Comparison of ENCODE assay signal across 14 cellular contexts in genomic region chr20:62378215-62378614, GRCh38. TPM values are rescaled to one million over a fixed set of nuclear protein-coding genes. Genes with fewer than 3 reads are reported as not detected.
DNase-seq lines count a peak whose midpoint lies in the region; ATAC-seq and TF ChIP-seq lines count a peak whose summit lies in the region.
"Had no signal": no experiment of that assay in that cellular context is flagged by ENCODE, and none has a peak within 500 bp of the region (broad histone marks: within the 10 kb centered on the region; RNA-seq: fewer than 3 reads in every experiment).

No MANE protein-coding gene starts in this region.

- H3K36me3 ChIP-seq in cardiac muscle cell (no peaks in the 10 kb centered on the region), breast epithelium (no peaks in the 10 kb centered on the region), mesenchymal stem cell (ENCODE audit: control insufficient read depth in 1 of 2, insufficient read depth in 2 of 2, low read depth in 1 of 2, low read length in 2 of 2) (peaks cover 9 to 22% of the 10 kb centered on the region in 2 experiments), upper lobe of right lung (no peaks in the 10 kb centered on the region), testis (ENCODE audit: low read depth, missing control alignments) (no peaks in the 10 kb centered on the region)
- H3K36me3 ChIP-seq: thoracic aorta had no signal

- H3K14ac ChIP-seq in mesenchymal stem cell (ENCODE audit: low read length in 2 of 2), result no peak overlapping the region

- H3K9ac ChIP-seq in mesenchymal stem cell (ENCODE audit: low read length), result no peak overlapping the region

- TF ChIP-seq CTCF in cardiac muscle cell (IDR thresholded peaks at IDR 0.05; ENCODE audit: low read depth, low read length) (no peak), breast epithelium (IDR thresholded peaks at IDR 0.05) (no peak), upper lobe of right lung (IDR thresholded peaks at IDR 0.05) (no peak), testis (IDR thresholded peaks at IDR 0.05) (no peak)

- H3K27me3 ChIP-seq in cardiac muscle cell (no peaks in the 10 kb centered on the region), breast epithelium (no peaks in the 10 kb centered on the region), mesenchymal stem cell (ENCODE audit: control insufficient read depth in 1 of 2, insufficient read depth in 1 of 2, low read length in 2 of 2) (no peaks in the 10 kb centered on the region), upper lobe of right lung (no peaks in the 10 kb centered on the region), testis (no peaks in the 10 kb centered on the region)

- H2AFZ ChIP-seq in mesenchymal stem cell (ENCODE audit: low read depth, low read length), result no peak overlapping the region

- peak overlapping the region; percentile 70 for H4K91ac ChIP-seq in mesenchymal stem cell (ENCODE audit: low read length)

- DNase-seq in cardiac muscle cell (ENCODE audit: low read depth in 1 of 2, low spot score in 1 of 2) (no peak), cardiac septum (ENCODE audit: low spot score) (no peak), breast epithelium (ENCODE audit: low spot score in 2 of 2) (peak in 1 of 2 donors; percentile 72), mesenchymal stem cell (no peak), upper lobe of right lung (no peak), testis (no peak), 8988T (no peak)
- DNase-seq in stimulated activated CD4-positive, alpha-beta T cell treated with anti-CD3 and anti-CD28 coated beads, Interleukin-4, amount 100 ng/mL, for 1 hour, result no peak
- DNase-seq: ACHN; effector memory CD4-positive, alpha-beta T cell; KG1; kidney had no signal

- no peak for TF ChIP-seq POLR2A in breast epithelium (IDR thresholded peaks at IDR 0.05)
- TF ChIP-seq POLR2A in testis (IDR thresholded peaks at IDR 0.05), result no peak

- WGBS in mesenchymal stem cell, result 84% methylated on average over 22 of the region's 22 CpGs
- 76% methylated on average over 22 of the region's 22 CpGs; no CpG with 5 or more reads in 1 of the 2 donors for WGBS in testis, 2 donors

- ATAC-seq in upper lobe of right lung, result no peak

- H2AK5ac ChIP-seq in mesenchymal stem cell (ENCODE audit: low read length, severe bottlenecking), result peak overlapping the region; percentile 95

- H3K18ac ChIP-seq in mesenchymal stem cell (ENCODE audit: low read depth in 1 of 2, low read length in 2 of 2), result peak overlapping the region in 1 of 2 experiments; percentile 46

- H2BK120ac ChIP-seq in mesenchymal stem cell (ENCODE audit: low read depth, low read length), result no peak overlapping the region

- H2BK5ac ChIP-seq in mesenchymal stem cell (ENCODE audit: low read depth, low read length, poor library complexity, severe bottlenecking), result peak overlapping the region; percentile 74

- no peak overlapping the region for H2BK15ac ChIP-seq in mesenchymal stem cell (ENCODE audit: low read depth, poor library complexity, severe bottlenecking)

- H3K4me2 ChIP-seq in mesenchymal stem cell (ENCODE audit: low read length, poor library complexity, severe bottlenecking), result no peak overlapping the region

- H3K79me1 ChIP-seq in mesenchymal stem cell (replicated peaks; ENCODE audit: low read length, poor library complexity, severe bottlenecking), result peaks cover 14% of the 10 kb centered on the region

- H3K27ac ChIP-seq in cardiac muscle cell, result peak overlapping the region; percentile 97
- peak overlapping the region; percentile 65 to 84 for H3K27ac ChIP-seq in breast epithelium
- peak overlapping the region; percentile 97 for H3K27ac ChIP-seq in mesenchymal stem cell (ENCODE audit: low read length, poor library complexity, severe bottlenecking)
- peak overlapping the region; percentile 39 for H3K27ac ChIP-seq in upper lobe of right lung
- no peak overlapping the region for H3K27ac ChIP-seq in testis
- H3K27ac ChIP-seq: VCaP had no signal

- no peak overlapping the region for H4K8ac ChIP-seq in mesenchymal stem cell (ENCODE audit: low read length)

- peaks cover 17% of the 10 kb centered on the region for H3K4me1 ChIP-seq in cardiac muscle cell (ENCODE audit: low read depth)
- H3K4me1 ChIP-seq in breast epithelium, result peaks cover 0 to 11% of the 10 kb centered on the region in 2 donors
- H3K4me1 ChIP-seq in mesenchymal stem cell (ENCODE audit: control insufficient read depth, insufficient read depth, low read depth, low read length), result peaks cover 67% of the 10 kb centered on the region
- peaks cover 51% of the 10 kb centered on the region for H3K4me1 ChIP-seq in upper lobe of right lung
- peaks cover 69% of the 10 kb centered on the region for H3K4me1 ChIP-seq in testis

- intact Hi-C loops in cardiac septum (cut with DNase I), result no loop called here
- intact Hi-C loops in breast epithelium (cut with DNase I; ENCODE audit: low total_unique reads), result loop anchor here (5.0 kb wide), 1 partner anchor 66 kb away; no protein-coding TSS in a partner anchor
- intact Hi-C loops in upper lobe of right lung (cut with DNase I), result loop anchor here (5.0 kb wide), 1 partner anchor 76 kb away; the partner anchor contains the start of gene ADRM1
- intact Hi-C loops in testis (cut with DNase I; ENCODE audit: low total_unique reads), result no loop called here

- H3K9me3 ChIP-seq in cardiac muscle cell (ENCODE audit: low read depth) (no peaks in the 10 kb centered on the region), breast epithelium (no peaks in the 10 kb centered on the region), mesenchymal stem cell (ENCODE audit: control insufficient read depth, low read length) (no peaks in the 10 kb centered on the region), upper lobe of right lung (no peaks in the 10 kb centered on the region), testis (no peaks in the 10 kb centered on the region)
- H3K9me3 ChIP-seq: thoracic aorta had no signal

- H3K4me3 ChIP-seq in cardiac muscle cell, result no peak overlapping the region
- peak overlapping the region in 1 of 3 donors; percentile 33 for H3K4me3 ChIP-seq in breast epithelium
- H3K4me3 ChIP-seq in mesenchymal stem cell (ENCODE audit: insufficient read depth in 1 of 2, low read depth in 1 of 2, low read length in 2 of 2), result no peak overlapping the region
- H3K4me3 ChIP-seq in upper lobe of right lung, result no peak overlapping the region
- H3K4me3 ChIP-seq in testis, result no peak overlapping the region
- H3K4me3 ChIP-seq: thoracic aorta had no signal

- H3K4ac ChIP-seq in mesenchymal stem cell (ENCODE audit: low read depth in 1 of 2, low read length in 2 of 2), result peak overlapping the region in 1 of 2 experiments; percentile 5

- peak overlapping the region; percentile 18 to 80 for H2BK12ac ChIP-seq in mesenchymal stem cell (ENCODE audit: low read length in 2 of 2)

- H3K23ac ChIP-seq in mesenchymal stem cell (ENCODE audit: low read length in 2 of 2), result no peak overlapping the region

RNA-seq across cellular contexts. Expression of gene RPS21, which starts 8.7 kb away (rescaled TPM):
- total RNA-seq in cardiac muscle cell, result 839 and 997 TPM in 2 replicates
- polyA plus RNA-seq in cardiac muscle cell, result 374 and 378 TPM in 2 replicates
- 466 TPM for total RNA-seq in cardiac septum
- total RNA-seq in breast epithelium, result 1,000 to 10,000 TPM; 1,723 to 3,116 (median 2,974) TPM
- 2,383 TPM for polyA plus RNA-seq in mesenchymal stem cell (2013, experiment 1 of 2)
- 2,319 TPM for polyA plus RNA-seq in mesenchymal stem cell (2013, experiment 2 of 2)
- 1,050 TPM for total RNA-seq in upper lobe of right lung
- total RNA-seq in testis, result 1,000 to 10,000 TPM in 1 of 2 donors, 100 to 1,000 TPM in 1; 548 to 1,387 TPM
- polyA plus RNA-seq in testis (ENCODE audit: insufficient read depth, low read depth, low replicate concordance), result 1,052 TPM

RNA-seq across cellular contexts. Expression of gene LAMA5, which starts 11.1 kb away (rescaled TPM):
- total RNA-seq in cardiac muscle cell (103 and 162 TPM in 2 replicates), cardiac septum (101 TPM), breast epithelium (100 to 1,000 TPM in 1 of 3 donors, 10 to 100 TPM in 2; 16.6 to 114 (median 53.3) TPM), upper lobe of right lung (279 TPM), testis (100 to 1,000 TPM; 121 to 144 TPM)
- polyA plus RNA-seq in cardiac muscle cell (168 and 214 TPM in 2 replicates), testis (ENCODE audit: insufficient read depth, low read depth, low replicate concordance) (33.2 TPM)
- polyA plus RNA-seq in mesenchymal stem cell (2013, experiment 1 of 2), result 70.0 TPM
- 65.1 TPM for polyA plus RNA-seq in mesenchymal stem cell (2013, experiment 2 of 2)

RNA-seq across cellular contexts. Expression of gene CABLES2, which starts 28.9 kb away (rescaled TPM):
- total RNA-seq in cardiac muscle cell (15.5 and 17.9 TPM in 2 replicates), cardiac septum (10.7 TPM), breast epithelium (1 to 10 TPM; 1.8 to 3.2 (median 2.9) TPM), upper lobe of right lung (4.1 TPM), testis (10 to 100 TPM; 51.0 to 58.6 TPM)
- polyA plus RNA-seq in cardiac muscle cell (21.4 and 23.8 TPM in 2 replicates), testis (ENCODE audit: insufficient read depth, low read depth, low replicate concordance) (83.0 TPM)
- 5.4 TPM for polyA plus RNA-seq in mesenchymal stem cell (2013, experiment 1 of 2)
- 5.4 TPM for polyA plus RNA-seq in mesenchymal stem cell (2013, experiment 2 of 2)

RNA-seq across cellular contexts. Expression of gene RBBP8NL, which starts 49.1 kb away (rescaled TPM):
- not detected in 2 replicates for total RNA-seq in cardiac muscle cell
- polyA plus RNA-seq in cardiac muscle cell, result not detected in 2 replicates
- total RNA-seq in cardiac septum, result not detected
- total RNA-seq in breast epithelium, result 1 to 10 TPM in 2 of 3 donors, not detected in 1; 2.0 to 4.0 TPM
- polyA plus RNA-seq in mesenchymal stem cell (2013, experiment 1 of 2), result not detected
- not detected for polyA plus RNA-seq in mesenchymal stem cell (2013, experiment 2 of 2)
- 0.64 TPM for total RNA-seq in upper lobe of right lung
- total RNA-seq in testis, result 1 to 10 TPM in 1 of 2 donors, under 1 TPM in 1; 0.81 to 1.3 TPM
- polyA plus RNA-seq in testis (ENCODE audit: insufficient read depth, low read depth, low replicate concordance), result 2.8 TPM
- total RNA-seq: thoracic aorta had no signal

Comparison
In these comparisons a context has a peak if more than half of its experiments do, and no peak if none do; other contexts are left out.
1. H3K27ac ChIP-seq: peak in cardiac muscle cell (single experiment), breast epithelium (2 of 2), mesenchymal stem cell (single experiment) and upper lobe of right lung (single experiment); none in testis (0 of 2).
2. intact Hi-C loops: an anchor here in breast epithelium (5.0 kb wide) and upper lobe of right lung (5.0 kb wide); none called in cardiac septum and testis.